3 cellular contexts compared by ENCODE assay signal in the genomic region with DNA sequence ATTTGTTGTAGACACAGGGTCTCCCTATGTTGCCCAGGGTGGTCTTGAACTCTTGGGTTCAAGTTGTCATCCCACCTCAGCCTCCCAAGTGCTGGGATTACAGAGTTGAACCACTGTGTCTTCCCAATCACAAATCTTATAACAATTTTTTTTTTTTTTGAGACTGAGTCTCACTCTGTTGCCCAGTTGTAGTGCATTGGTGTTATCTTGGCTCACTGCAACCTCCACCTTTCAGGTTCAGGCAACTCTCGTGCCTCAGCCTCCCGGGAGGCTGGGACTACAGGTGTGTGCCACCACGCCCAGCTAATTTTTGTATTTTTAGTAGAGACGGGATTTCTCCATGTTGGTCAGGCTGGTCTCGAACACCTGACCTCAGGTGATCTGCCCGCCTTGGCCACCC. TPM values are rescaled to one million over a fixed set of nuclear protein-coding genes. Genes with fewer than 3 reads are reported as not detected.
"Had no signal": no experiment of that assay in that cellular context is flagged by ENCODE, and none has a peak within 500 bp of the region (broad histone marks: within the 10 kb centered on the region; RNA-seq: fewer than 3 reads in every experiment).

No MANE protein-coding gene starts in this region.

RNA-seq across cellular contexts. Expression of a gene that starts 3.7 kb away (rescaled TPM):
- total RNA-seq: naive thymus-derived CD4-positive, alpha-beta T cell; natural killer cell treated with Interleukin-12 subunit alpha and Interleukin-12 subunit beta and Interleukin-15 and Interleukin-18, amount 100 ng/mL, for 72 hours had no signal
- polyA plus RNA-seq: immature natural killer cell had no signal
